In the genomic region with DNA sequence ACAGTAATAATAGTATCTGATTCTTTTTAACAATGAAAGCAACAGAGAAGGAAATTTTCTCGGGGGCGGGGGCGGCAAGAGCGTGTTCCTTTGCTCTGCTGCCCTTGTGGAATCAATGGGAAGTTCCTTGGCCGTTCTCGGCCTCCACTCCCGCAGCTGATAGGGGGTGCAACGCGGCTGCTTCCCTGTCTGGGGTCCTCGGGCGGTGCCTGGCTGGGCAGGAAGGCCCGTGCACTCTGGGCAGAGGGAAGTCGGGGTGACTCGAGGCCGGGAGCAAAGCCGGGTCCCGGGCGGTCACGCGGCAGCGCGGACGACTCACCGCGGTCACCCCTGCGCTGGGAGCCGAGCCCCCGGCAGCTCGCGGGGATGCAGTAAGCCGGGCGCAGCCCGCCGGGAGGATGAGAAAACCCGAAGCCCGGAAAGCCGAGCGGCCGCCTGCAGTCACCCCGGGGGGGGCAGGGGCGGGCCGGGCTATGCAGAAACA, we compare ENCODE assay signal across 1 cellular context.
TF ChIP-seq lines count a peak whose summit lies in the region.

No MANE protein-coding gene starts in this region.

TF ChIP-seq in HEK293, 187 proteins besides CTCF, POLR2A, EP300 and RAD21 (continued from another document):
- no peak for TF ChIP-seq PRDM2 (tag by site-specific recombination; IDR thresholded peaks at IDR 0.05; ENCODE audit: borderline replicate concordance)
- TF ChIP-seq, protein P1, sequence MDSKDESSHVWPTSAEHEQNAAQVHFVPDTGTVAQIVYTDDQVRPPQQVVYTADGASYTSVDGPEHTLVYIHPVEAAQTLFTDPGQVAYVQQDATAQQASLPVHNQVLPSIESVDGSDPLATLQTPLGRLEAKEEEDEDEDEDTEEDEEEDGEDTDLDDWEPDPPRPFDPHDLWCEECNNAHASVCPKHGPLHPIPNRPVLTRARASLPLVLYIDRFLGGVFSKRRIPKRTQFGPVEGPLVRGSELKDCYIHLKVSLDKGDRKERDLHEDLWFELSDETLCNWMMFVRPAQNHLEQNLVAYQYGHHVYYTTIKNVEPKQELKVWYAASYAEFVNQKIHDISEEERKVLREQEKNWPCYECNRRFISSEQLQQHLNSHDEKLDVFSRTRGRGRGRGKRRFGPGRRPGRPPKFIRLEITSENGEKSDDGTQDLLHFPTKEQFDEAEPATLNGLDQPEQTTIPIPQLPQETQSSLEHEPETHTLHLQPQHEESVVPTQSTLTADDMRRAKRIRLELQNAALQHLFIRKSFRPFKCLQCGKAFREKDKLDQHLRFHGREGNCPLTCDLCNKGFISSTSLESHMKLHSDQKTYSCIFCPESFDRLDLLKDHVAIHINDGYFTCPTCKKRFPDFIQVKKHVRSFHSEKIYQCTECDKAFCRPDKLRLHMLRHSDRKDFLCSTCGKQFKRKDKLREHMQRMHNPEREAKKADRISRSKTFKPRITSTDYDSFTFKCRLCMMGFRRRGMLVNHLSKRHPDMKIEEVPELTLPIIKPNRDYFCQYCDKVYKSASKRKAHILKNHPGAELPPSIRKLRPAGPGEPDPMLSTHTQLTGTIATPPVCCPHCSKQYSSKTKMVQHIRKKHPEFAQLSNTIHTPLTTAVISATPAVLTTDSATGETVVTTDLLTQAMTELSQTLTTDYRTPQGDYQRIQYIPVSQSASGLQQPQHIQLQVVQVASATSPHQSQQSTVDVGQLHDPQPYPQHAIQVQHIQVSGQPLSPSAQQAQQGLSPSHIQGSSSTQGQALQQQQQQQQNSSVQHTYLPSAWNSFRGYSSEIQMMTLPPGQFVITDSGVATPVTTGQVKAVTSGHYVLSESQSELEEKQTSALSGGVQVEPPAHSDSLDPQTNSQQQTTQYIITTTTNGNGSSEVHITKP (tag by site-specific recombination; IDR thresholded peaks at IDR 0.05), result peak; percentile 99
- no peak for TF ChIP-seq ZNF501 (tag by site-specific recombination; IDR thresholded peaks at IDR 0.05)
- TF ChIP-seq MZF1 (tag by site-specific recombination; IDR thresholded peaks at IDR 0.05; ENCODE audit: borderline replicate concordance), result no peak
- 0 out of 2 replicates have a peak, but pooled peaks have one; percentile 65 for TF ChIP-seq ZNF335 (tag by site-specific recombination; conservative IDR thresholded peaks at IDR 0.05)
- 0 out of 2 replicates have a peak, but pooled peaks have one; percentile 42 for TF ChIP-seq IKZF3 (tag by site-specific recombination; IDR thresholded peaks at IDR 0.05)
- TF ChIP-seq, protein P2, sequence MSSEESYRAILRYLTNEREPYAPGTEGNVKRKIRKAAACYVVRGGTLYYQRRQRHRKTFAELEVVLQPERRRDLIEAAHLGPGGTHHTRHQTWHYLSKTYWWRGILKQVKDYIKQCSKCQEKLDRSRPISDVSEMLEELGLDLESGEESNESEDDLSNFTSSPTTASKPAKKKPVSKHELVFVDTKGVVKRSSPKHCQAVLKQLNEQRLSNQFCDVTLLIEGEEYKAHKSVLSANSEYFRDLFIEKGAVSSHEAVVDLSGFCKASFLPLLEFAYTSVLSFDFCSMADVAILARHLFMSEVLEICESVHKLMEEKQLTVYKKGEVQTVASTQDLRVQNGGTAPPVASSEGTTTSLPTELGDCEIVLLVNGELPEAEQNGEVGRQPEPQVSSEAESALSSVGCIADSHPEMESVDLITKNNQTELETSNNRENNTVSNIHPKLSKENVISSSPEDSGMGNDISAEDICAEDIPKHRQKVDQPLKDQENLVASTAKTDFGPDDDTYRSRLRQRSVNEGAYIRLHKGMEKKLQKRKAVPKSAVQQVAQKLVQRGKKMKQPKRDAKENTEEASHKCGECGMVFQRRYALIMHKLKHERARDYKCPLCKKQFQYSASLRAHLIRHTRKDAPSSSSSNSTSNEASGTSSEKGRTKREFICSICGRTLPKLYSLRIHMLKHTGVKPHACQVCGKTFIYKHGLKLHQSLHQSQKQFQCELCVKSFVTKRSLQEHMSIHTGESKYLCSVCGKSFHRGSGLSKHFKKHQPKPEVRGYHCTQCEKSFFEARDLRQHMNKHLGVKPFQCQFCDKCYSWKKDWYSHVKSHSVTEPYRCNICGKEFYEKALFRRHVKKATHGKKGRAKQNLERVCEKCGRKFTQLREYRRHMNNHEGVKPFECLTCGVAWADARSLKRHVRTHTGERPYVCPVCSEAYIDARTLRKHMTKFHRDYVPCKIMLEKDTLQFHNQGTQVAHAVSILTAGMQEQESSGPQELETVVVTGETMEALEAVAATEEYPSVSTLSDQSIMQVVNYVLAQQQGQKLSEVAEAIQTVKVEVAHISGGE (tag by site-specific recombination; conservative IDR thresholded peaks at IDR 0.05; ENCODE audit: low read depth), result peak; percentile 12; the same call in 1 of the 2 replicates
- TF ChIP-seq, protein P3, sequence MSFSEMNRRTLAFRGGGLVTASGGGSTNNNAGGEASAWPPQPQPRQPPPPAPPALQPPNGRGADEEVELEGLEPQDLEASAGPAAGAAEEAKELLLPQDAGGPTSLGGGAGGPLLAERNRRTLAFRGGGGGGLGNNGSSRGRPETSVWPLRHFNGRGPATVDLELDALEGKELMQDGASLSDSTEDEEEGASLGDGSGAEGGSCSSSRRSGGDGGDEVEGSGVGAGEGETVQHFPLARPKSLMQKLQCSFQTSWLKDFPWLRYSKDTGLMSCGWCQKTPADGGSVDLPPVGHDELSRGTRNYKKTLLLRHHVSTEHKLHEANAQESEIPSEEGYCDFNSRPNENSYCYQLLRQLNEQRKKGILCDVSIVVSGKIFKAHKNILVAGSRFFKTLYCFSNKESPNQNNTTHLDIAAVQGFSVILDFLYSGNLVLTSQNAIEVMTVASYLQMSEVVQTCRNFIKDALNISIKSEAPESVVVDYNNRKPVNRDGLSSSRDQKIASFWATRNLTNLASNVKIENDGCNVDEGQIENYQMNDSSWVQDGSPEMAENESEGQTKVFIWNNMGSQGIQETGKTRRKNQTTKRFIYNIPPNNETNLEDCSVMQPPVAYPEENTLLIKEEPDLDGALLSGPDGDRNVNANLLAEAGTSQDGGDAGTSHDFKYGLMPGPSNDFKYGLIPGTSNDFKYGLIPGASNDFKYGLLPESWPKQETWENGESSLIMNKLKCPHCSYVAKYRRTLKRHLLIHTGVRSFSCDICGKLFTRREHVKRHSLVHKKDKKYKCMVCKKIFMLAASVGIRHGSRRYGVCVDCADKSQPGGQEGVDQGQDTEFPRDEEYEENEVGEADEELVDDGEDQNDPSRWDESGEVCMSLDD (tag by site-specific recombination; IDR thresholded peaks at IDR 0.05), result 0 out of 2 replicates have a peak, but pooled peaks have one; percentile 10
- TF ChIP-seq ZNF488 (tag by site-specific recombination; IDR thresholded peaks at IDR 0.05), result no peak
- TF ChIP-seq ZBTB20 (tag by site-specific recombination; IDR thresholded peaks at IDR 0.05), result peak; percentile 80
- TF ChIP-seq, protein P4, sequence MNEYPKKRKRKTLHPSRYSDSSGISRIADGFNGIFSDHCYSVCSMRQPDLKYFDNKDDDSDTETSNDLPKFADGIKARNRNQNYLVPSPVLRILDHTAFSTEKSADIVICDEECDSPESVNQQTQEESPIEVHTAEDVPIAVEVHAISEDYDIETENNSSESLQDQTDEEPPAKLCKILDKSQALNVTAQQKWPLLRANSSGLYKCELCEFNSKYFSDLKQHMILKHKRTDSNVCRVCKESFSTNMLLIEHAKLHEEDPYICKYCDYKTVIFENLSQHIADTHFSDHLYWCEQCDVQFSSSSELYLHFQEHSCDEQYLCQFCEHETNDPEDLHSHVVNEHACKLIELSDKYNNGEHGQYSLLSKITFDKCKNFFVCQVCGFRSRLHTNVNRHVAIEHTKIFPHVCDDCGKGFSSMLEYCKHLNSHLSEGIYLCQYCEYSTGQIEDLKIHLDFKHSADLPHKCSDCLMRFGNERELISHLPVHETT (tag by site-specific recombination; IDR thresholded peaks at IDR 0.05), result no peak
- TF ChIP-seq TRIM28 (IDR thresholded peaks at IDR 0.05; ENCODE audit: borderline replicate concordance, low read length), result no peak
- no peak for TF ChIP-seq KLF9 (tag by site-specific recombination; IDR thresholded peaks at IDR 0.05; ENCODE audit: low read depth)
- TF ChIP-seq SETDB1 (IDR thresholded peaks at IDR 0.05; ENCODE audit: insufficient read length, low read length), result no peak
- no peak for TF ChIP-seq ZEB2 (tag by site-specific recombination; IDR thresholded peaks at IDR 0.05)
- TF ChIP-seq ZFHX2 (tag by site-specific recombination; conservative IDR thresholded peaks at IDR 0.05), result no peak
- no peak for TF ChIP-seq ZNF544 (tag by site-specific recombination; IDR thresholded peaks at IDR 0.05)
